ENCODE assay signal across 9 cellular contexts in genomic region chrX:110450050-110450449, GRCh38.
DNase-seq lines count a peak whose midpoint lies in the region; ATAC-seq and TF ChIP-seq lines count a peak whose summit lies in the region.
"Had no signal": no experiment of that assay in that cellular context is flagged by ENCODE, and none has a peak within 500 bp of the region (broad histone marks: within the 10 kb centered on the region; RNA-seq: fewer than 3 reads in every experiment).

No MANE protein-coding gene starts in this region.

- H3K4me3 ChIP-seq in GM12865 (ENCODE audit: low read depth, low read length), result no peak overlapping the region
- H3K4me3 ChIP-seq in HEK293 (ENCODE audit: low read depth, low read length), result no peak overlapping the region
- no peak overlapping the region for H3K4me3 ChIP-seq in NB4 (ENCODE audit: low read depth, low read length)
- no peak overlapping the region for H3K4me3 ChIP-seq in adrenal gland
- H3K4me3 ChIP-seq in retinal pigment epithelial cell (ENCODE audit: low read length), result no peak overlapping the region
- H3K4me3 ChIP-seq: skin epidermis had no signal

- H3K36me3 ChIP-seq in HEK293 (ENCODE audit: control insufficient read depth in 2 of 2, insufficient read depth in 1 of 2, low read length in 2 of 2) (no peaks in the 10 kb centered on the region), adrenal gland (replicated peaks in 1 of 2) (no peaks in the 10 kb centered on the region)

- H3K9me3 ChIP-seq in HEK293 (ENCODE audit: control insufficient read depth, insufficient read depth, low read depth, low read length), result no peaks in the 10 kb centered on the region
- no peaks in the 10 kb centered on the region for H3K9me3 ChIP-seq in adrenal gland (replicated peaks in 1 of 3)

- no peak for TF ChIP-seq POLR2A in NB4 (IDR thresholded peaks at IDR 0.05; ENCODE audit: extremely low read depth, insufficient read length)
- no peak for TF ChIP-seq POLR2A in adrenal gland (IDR thresholded peaks at IDR 0.05)

- DNase-seq in GM12865 (ENCODE audit: low read depth), result peak; percentile 65
- DNase-seq in NB4 (ENCODE audit: low read depth), result peak; percentile 64
- DNase-seq in SW480 (ENCODE audit: low spot score), result peak; percentile 52
- DNase-seq in adrenal gland, result peak; percentile 71 to 90 (median 80)
- DNase-seq in left cardiac atrium, result peak; percentile 69
- DNase-seq in retinal pigment epithelial cell (ENCODE audit: low read depth), result peak; percentile 20

- H3K27ac ChIP-seq in HEK293 (ENCODE audit: extremely low read depth, low read depth, low read length), result no peak overlapping the region
- no peak overlapping the region for H3K27ac ChIP-seq in adrenal gland
- H3K27ac ChIP-seq: skin epidermis had no signal

- no peaks in the 10 kb centered on the region for H3K4me1 ChIP-seq in HEK293 (ENCODE audit: control insufficient read depth, insufficient read depth, low read length)
- H3K4me1 ChIP-seq in adrenal gland (replicated peaks in 1 of 2), result no peaks in the 10 kb centered on the region

- ATAC-seq in left cardiac atrium, result peak; percentile 84 to 93
- no peak for ATAC-seq in HG02970 (IDR thresholded peaks at IDR 0.05; ENCODE audit: low FRiP score, unreplicated experiment)

- intact Hi-C loops in adrenal gland (cut with DNase I) (loop anchor here (2.0 to 10.0 kb wide), 2 partner anchors 395 to 399 kb away; no protein-coding TSS in a partner anchor), left cardiac atrium (cut with DNase I) (loop anchor here (2.0 to 5.0 kb wide), 2 partner anchors 397 kb away; no protein-coding TSS in a partner anchor)

- peaks cover 51% of the 10 kb centered on the region for H3K27me3 ChIP-seq in adrenal gland

- peak; percentile 53 for TF ChIP-seq CTCF in GM12865 (IDR thresholded peaks at IDR 0.05; ENCODE audit: insufficient read depth, low read depth, low read length, missing control alignments)
- peak; percentile 67 for TF ChIP-seq CTCF in HEK293 (tag by site-specific recombination; IDR thresholded peaks at IDR 0.05)
- peak; percentile 55 for TF ChIP-seq CTCF in NB4 (IDR thresholded peaks at IDR 0.05; ENCODE audit: low read depth, low read length)
- peak; percentile 55 to 81 (median 64) for TF ChIP-seq CTCF in adrenal gland (IDR thresholded peaks at IDR 0.05)
- peak; percentile 82 for TF ChIP-seq CTCF in retinal pigment epithelial cell (conservative IDR thresholded peaks at IDR 0.05; ENCODE audit: low read depth, low read length)

- POLR2A ChIA-PET in HEK293 (lab: Yijun Ruan, JAX), result no interaction called here

- WGBS in adrenal gland, 4 donors, result 0 to 2% (median 1%) methylated on average over 4 of the region's 4 CpGs; no CpG with 5 or more reads in 1 of the 4 donors

- CTCF ChIA-PET in HEK293 (lab: Yijun Ruan, JAX), result interaction anchor here (0.7 to 2.6 kb wide), 7 partner anchors 12 to 403 kb away, joined by 3 to 16 read pairs (median 4); no protein-coding TSS in a partner anchor

TF ChIP-seq in HEK293, 187 proteins besides CTCF, POLR2A, EP300 and RAD21:
- TF ChIP-seq ZSCAN30 (tag by site-specific recombination; IDR thresholded peaks at IDR 0.05), result peak; percentile 90
- no peak for TF ChIP-seq REPIN1 (tag by site-specific recombination; IDR thresholded peaks at IDR 0.05; ENCODE audit: low read depth)
- peak; percentile 43; the same call in 1 of the 2 replicates for TF ChIP-seq ZNF660 (tag by site-specific recombination; IDR thresholded peaks at IDR 0.05)
- TF ChIP-seq ZNF654 (tag by site-specific recombination; IDR thresholded peaks at IDR 0.05; ENCODE audit: low read depth), result peak; percentile 99
TF ChIP-seq in HEK293: peak in this region for 3.

Comparison
In these comparisons a context has a peak if more than half of its experiments do, and no peak if none do; other contexts are left out.
1. DNase-seq: peak in every context shown above with its lines; median percentile 80 in adrenal gland; 69 in left cardiac atrium; 65 in GM12865; 64 in NB4; 52 in SW480; 20 in retinal pigment epithelial cell.